ENCODE assay signal across 9 cellular contexts in genomic region chr5:32329395-32329834, GRCh38. TPM values are rescaled to one million over a fixed set of nuclear protein-coding genes. Genes with fewer than 3 reads are reported as not detected.
DNase-seq lines count a peak whose midpoint lies in the region; ATAC-seq and TF ChIP-seq lines count a peak whose summit lies in the region.
"Had no signal": no experiment of that assay in that cellular context is flagged by ENCODE, and none has a peak within 500 bp of the region (broad histone marks: within the 10 kb centered on the region; RNA-seq: fewer than 3 reads in every experiment).

No MANE protein-coding gene starts in this region.

- peaks cover 4% of the 10 kb centered on the region; the same call in 1 of the 2 replicates for H3K9me3 ChIP-seq in PC-9 (ENCODE audit: insufficient read depth, low read depth)
- H3K9me3 ChIP-seq in trophoblast cell (ENCODE audit: insufficient read depth, low read depth, low read length): no peaks in the 10 kb centered on the region
- no peaks in the 10 kb centered on the region for H3K9me3 ChIP-seq in aorta (ENCODE audit: control insufficient read depth, low read length)

- peak; percentile 78 for ATAC-seq in GM19328 (IDR thresholded peaks at IDR 0.05; ENCODE audit: unreplicated experiment)
- peak; percentile 74 for ATAC-seq in HG03520 (IDR thresholded peaks at IDR 0.05; ENCODE audit: unreplicated experiment)
- peak; percentile 87 for ATAC-seq in aorta (ENCODE audit: low FRiP score)

- H3K27me3 ChIP-seq in PC-9 (ENCODE audit: insufficient read depth, low read depth) (no peaks in the 10 kb centered on the region), trophoblast cell (ENCODE audit: insufficient read depth, low read length) (no peaks in the 10 kb centered on the region), aorta (ENCODE audit: control insufficient read depth in 1 of 2, insufficient read depth in 2 of 2, low read length in 1 of 2) (no peaks in the 10 kb centered on the region)

- no peaks in the 10 kb centered on the region for H3K9me2 ChIP-seq in PC-9 (ENCODE audit: insufficient read depth)

- H2BK12ac ChIP-seq in trophoblast cell (ENCODE audit: low read length): no peak overlapping the region

- H3K79me2 ChIP-seq in PC-9 (ENCODE audit: low read depth) (no peaks in the 10 kb centered on the region), trophoblast cell (ENCODE audit: control insufficient read depth, insufficient read depth, low read length, poor library complexity) (no peaks in the 10 kb centered on the region)

- no peak overlapping the region for H3K9ac ChIP-seq in trophoblast cell (ENCODE audit: low read length)

- no peak overlapping the region for H4K12ac ChIP-seq in trophoblast cell (ENCODE audit: low read depth, low read length)

- H3K36me3 ChIP-seq in PC-9 (ENCODE audit: low read depth) (no peaks in the 10 kb centered on the region), trophoblast cell (ENCODE audit: control insufficient read depth in 1 of 2, insufficient read depth in 2 of 2, low read length in 2 of 2) (no peaks in the 10 kb centered on the region), aorta (ENCODE audit: control insufficient read depth in 1 of 2, insufficient read depth in 2 of 2, low read length in 1 of 2) (no peaks in the 10 kb centered on the region)

- H3K27ac ChIP-seq in PC-9 (no peak overlapping the region), trophoblast cell (ENCODE audit: low read depth, low read length) (no peak overlapping the region), aorta (ENCODE audit: low read depth in 1 of 2, low read length in 2 of 2) (no peak overlapping the region)
- H3K27ac ChIP-seq: SK-N-MC had no signal

- H4K20me1 ChIP-seq in PC-9 (ENCODE audit: insufficient read depth): no peaks in the 10 kb centered on the region

- TF ChIP-seq CTCF in PC-9 (conservative IDR thresholded peaks at IDR 0.05): peak; percentile 83

- no CpG with 5 or more reads among the region's 10 CpGs for WGBS in trophoblast cell (ENCODE audit: extremely low coverage, insufficient coverage, insufficient read length)
- WGBS in aorta, 2 donors: 37 to 39% methylated on average over 10 of the region's 10 CpGs

- H3K23ac ChIP-seq in trophoblast cell (ENCODE audit: low read length): no peak overlapping the region

- no peak overlapping the region for H2BK5ac ChIP-seq in trophoblast cell (ENCODE audit: low read depth, low read length, poor library complexity)

- H3K4me1 ChIP-seq in PC-9 (replicated peaks; ENCODE audit: insufficient read depth) (peaks cover 14% of the 10 kb centered on the region), trophoblast cell (ENCODE audit: control insufficient read depth in 1 of 2, insufficient read depth in 2 of 2, low read length in 2 of 2) (peaks cover 0 to 3% of the 10 kb centered on the region in 2 experiments), aorta (ENCODE audit: control insufficient read depth in 1 of 2, insufficient read depth in 2 of 2, low read length in 2 of 2) (no peaks in the 10 kb centered on the region)

- H2AK5ac ChIP-seq in trophoblast cell (ENCODE audit: low read length): no peak overlapping the region

- H2AFZ ChIP-seq in PC-9: no peak overlapping the region; the same call in 1 of the 2 replicates
- H2AFZ ChIP-seq in trophoblast cell (ENCODE audit: insufficient read depth, low read length, poor library complexity): no peak overlapping the region

- H3K4me2 ChIP-seq in PC-9: no peak overlapping the region
- no peak overlapping the region for H3K4me2 ChIP-seq in trophoblast cell (ENCODE audit: low read length)

- no peak overlapping the region for H3K18ac ChIP-seq in trophoblast cell (ENCODE audit: low read length)

- no TSS peak for BruUV-seq in PC-9 (replicated peaks; lab: Mats Ljungman, UMichigan)

- no peak overlapping the region for H3K4me3 ChIP-seq in PC-9
- no peak overlapping the region for H3K4me3 ChIP-seq in trophoblast cell (ENCODE audit: low read depth, low read length)
- H3K4me3 ChIP-seq in aorta (ENCODE audit: low read length in 2 of 2): no peak overlapping the region
- H3K4me3 ChIP-seq: SK-N-MC had no signal

- H2BK120ac ChIP-seq in trophoblast cell (ENCODE audit: insufficient read depth, low read length, poor library complexity): no peak overlapping the region

- DNase-seq in COR-L47 (lab: John Stamatoyannopoulos, UW) (peak; percentile 10), PC-9 (peak; percentile 60 to 72), foreskin melanocyte (peak; percentile 40), trophoblast cell (peak; percentile 63 to 83), aorta (peak in 1 of 2 donors; percentile 63)
- DNase-seq in activated T-helper 9 cell treated with anti-CD3 and anti-CD28 coated beads, Interleukin-2, amount 50 U/mL, for 16 hours (ENCODE audit: low read depth): peak; percentile 12

- no peak overlapping the region for H3K14ac ChIP-seq in trophoblast cell (ENCODE audit: low read length)

- intact Hi-C loops in PC-9 (cut with micrococcal nuclease; ENCODE audit: unreplicated experiment): loop anchor here (1.0 to 10.0 kb wide), 6 partner anchors 97 to 745 kb away; no protein-coding TSS in a partner anchor
- intact Hi-C loops in aorta (cut with DNase I): loop anchor here in 1 of 2 donors (5.0 kb wide), 1 partner anchor 97 kb away; no protein-coding TSS in a partner anchor

- CTCF ChIA-PET in PC-9 (lab: Charles Lee): interaction anchor here (0.6 to 4.2 kb wide), 10 partner anchors 13 to 505 kb away, joined by 3 to 19 read pairs (median 6); no protein-coding TSS in a partner anchor

- no peak overlapping the region for H4K91ac ChIP-seq in trophoblast cell (ENCODE audit: low read depth, low read length)

- H4K8ac ChIP-seq in trophoblast cell (ENCODE audit: low read depth, low read length): no peak overlapping the region

- no peaks in the 10 kb centered on the region for H3F3A ChIP-seq in PC-9 (ENCODE audit: insufficient read depth, low read depth)

- no peak overlapping the region for H3K4ac ChIP-seq in trophoblast cell (ENCODE audit: low read depth, low read length)

- POLR2A ChIA-PET in PC-9 (lab: Charles Lee; ENCODE audit: unreplicated experiment): no interaction called here

- H3K79me1 ChIP-seq in trophoblast cell (ENCODE audit: low read length): no peaks in the 10 kb centered on the region

RNA-seq across cellular contexts. Expression of gene MTMR12, which starts 16.7 kb away (rescaled TPM):
- total RNA-seq in PC-9 (2021) (44.5 and 47.5 TPM in 2 replicates), aorta (10 to 100 TPM; 36.9 to 37.8 TPM)
- 14.5 TPM in 2 replicates for polyA plus RNA-seq in trophoblast cell (2013)
- polyA plus RNA-seq in aorta: 10 to 100 TPM in 1 of 2 donors, 1 to 10 TPM in 1; 8.8 to 10.9 TPM
